Comparison of ENCODE assay signal across 11 cellular contexts in the genomic region with DNA sequence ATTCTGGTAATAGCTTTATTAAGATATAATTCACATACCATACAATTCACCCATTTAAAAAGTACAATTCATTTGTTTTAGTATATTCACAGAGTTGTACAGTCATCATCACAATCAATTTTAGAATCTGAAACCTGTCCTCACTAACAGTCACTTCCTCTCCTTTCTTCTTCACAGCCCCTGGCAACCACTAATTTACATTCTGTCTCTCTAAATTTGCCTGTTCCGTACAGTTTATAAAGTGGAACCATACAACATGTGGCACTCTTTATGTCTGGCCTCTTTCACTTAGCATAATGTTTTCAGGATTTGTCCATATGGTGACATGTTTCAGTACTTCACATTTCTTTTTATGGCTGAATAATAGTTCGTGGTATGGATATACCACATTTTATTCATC. TPM values are rescaled to one million over a fixed set of nuclear protein-coding genes. Genes with fewer than 3 reads are reported as not detected.
DNase-seq lines count a peak whose midpoint lies in the region; ATAC-seq lines count a peak whose summit lies in the region.
"Had no signal": no experiment of that assay in that cellular context is flagged by ENCODE, and none has a peak within 500 bp of the region (broad histone marks: within the 10 kb centered on the region; RNA-seq: fewer than 3 reads in every experiment).

No MANE protein-coding gene starts in this region.

- intact Hi-C loops in posterior vena cava (cut with DNase I), result no loop called here

- CTCF ChIA-PET in activated CD4-positive, alpha-beta T cell treated with anti-CD3 and anti-CD28 coated beads, Interleukin-2, amount 10 ng/mL, durations not matched to agents 7 days and 5 days (lab: Charles Lee), result interaction anchor here (1.0 to 1.1 kb wide), 2 partner anchors 9 kb away, joined by 3 to 4 read pairs; no protein-coding TSS in a partner anchor

- no peak overlapping the region for H3K4me3 Mint-ChIP-seq in activated CD4-positive, alpha-beta T cell treated with anti-CD3 and anti-CD28 coated beads, Interleukin-2, amount 10 ng/mL, durations not matched to agents 7 days and 5 days
- peak overlapping the region in 2 of 10 donors; percentile 0 to 2 for H3K4me3 Mint-ChIP-seq in naive thymus-derived CD8-positive, alpha-beta T cell

- peaks cover 2% of the 10 kb centered on the region for H3K36me3 Mint-ChIP-seq in activated CD4-positive, alpha-beta T cell treated with anti-CD3 and anti-CD28 coated beads, Interleukin-2, amount 10 ng/mL, durations not matched to agents 7 days and 5 days (ENCODE audit: low read depth)
- peaks cover 0 to 6% (median 5%) of the 10 kb centered on the region in 3 donors for H3K36me3 Mint-ChIP-seq in naive thymus-derived CD8-positive, alpha-beta T cell

- ATAC-seq in GM21825 (IDR thresholded peaks at IDR 0.05; ENCODE audit: unreplicated experiment) (peak; percentile 88), HG03575 (IDR thresholded peaks at IDR 0.05; ENCODE audit: extremely low read depth, insufficient number of reproducible peaks, low FRiP score, unreplicated experiment) (peak; percentile 94)
- peak; percentile 53 to 70 for ATAC-seq in naive thymus-derived CD8-positive, alpha-beta T cell
- ATAC-seq: HCT116 had no signal

- peak; percentile 28 for DNase-seq in activated CD4-positive, alpha-beta T cell treated with anti-CD3 and anti-CD28 coated beads, Interleukin-2, amount 10 ng/mL, durations not matched to agents 7 days and 5 days
- DNase-seq in activated CD4-positive, alpha-beta T cell treated with anti-CD3 and anti-CD28 coated beads, Interleukin-2, amount 50 U/mL, for 4 hours, result no peak
- no peak for DNase-seq in naive thymus-derived CD8-positive, alpha-beta T cell
- DNase-seq in posterior vena cava (ENCODE audit: low spot score), result no peak
- DNase-seq in stimulated activated CD8-positive, alpha-beta memory T cell treated with anti-CD3 and anti-CD28 coated beads, Interleukin-4, amount 100 ng/mL, for 48 hours, result no peak
- no peak for DNase-seq in DMS114 treated with DMSO at 0.1 percent for 48 hours (lab: John Stamatoyannopoulos, UW; ENCODE audit: unreplicated experiment)
- DNase-seq: activated effector memory CD4-positive, alpha-beta T cell treated with anti-CD3 and anti-CD28 coated beads, Interleukin-2, amount 50 U/mL, for 16 hours; PC-9 had no signal

- peaks cover 24% of the 10 kb centered on the region for H3K4me1 Mint-ChIP-seq in activated CD4-positive, alpha-beta T cell treated with anti-CD3 and anti-CD28 coated beads, Interleukin-2, amount 10 ng/mL, durations not matched to agents 7 days and 5 days
- H3K4me1 Mint-ChIP-seq in naive thymus-derived CD8-positive, alpha-beta T cell, result peaks cover 4 to 23% (median 6%) of the 10 kb centered on the region in 4 donors

- H3K27me3 Mint-ChIP-seq in activated CD4-positive, alpha-beta T cell treated with anti-CD3 and anti-CD28 coated beads, Interleukin-2, amount 10 ng/mL, durations not matched to agents 7 days and 5 days, result peaks cover 2% of the 10 kb centered on the region
- no peaks in the 10 kb centered on the region for H3K27me3 Mint-ChIP-seq in naive thymus-derived CD8-positive, alpha-beta T cell

- H3K9me3 Mint-ChIP-seq in activated CD4-positive, alpha-beta T cell treated with anti-CD3 and anti-CD28 coated beads, Interleukin-2, amount 10 ng/mL, durations not matched to agents 7 days and 5 days, result peaks cover 7% of the 10 kb centered on the region
- H3K9me3 Mint-ChIP-seq in naive thymus-derived CD8-positive, alpha-beta T cell, result peaks cover 0 to 7% (median 4%) of the 10 kb centered on the region in 9 donors

- POLR2A ChIA-PET in activated CD4-positive, alpha-beta T cell treated with anti-CD3 and anti-CD28 coated beads, Interleukin-2, amount 10 ng/mL, durations not matched to agents 7 days and 5 days (lab: Charles Lee), result no interaction called here
- POLR2A ChIA-PET in naive thymus-derived CD8-positive, alpha-beta T cell (lab: Charles Lee), result interaction anchor here (0.8 kb wide), 1 partner anchor 23 kb away, joined by 3 read pairs; a partner anchor contains a TSS

- H3K27ac Mint-ChIP-seq in activated CD4-positive, alpha-beta T cell treated with anti-CD3 and anti-CD28 coated beads, Interleukin-2, amount 10 ng/mL, durations not matched to agents 7 days and 5 days, result no peak overlapping the region
- H3K27ac Mint-ChIP-seq in naive thymus-derived CD8-positive, alpha-beta T cell, result peak overlapping the region in 2 of 10 donors; percentile 23 to 46

RNA-seq across cellular contexts. Expression of a gene that starts 22.7 kb away (rescaled TPM):
- under 1 TPM; 0.50 to 0.81 TPM for total RNA-seq in activated CD4-positive, alpha-beta T cell treated with anti-CD3 and anti-CD28 coated beads, Interleukin-2, amount 10 ng/mL, durations not matched to agents 7 days and 5 days
- total RNA-seq in naive thymus-derived CD8-positive, alpha-beta T cell, result not detected
- under 1 TPM; 0.14 to 0.60 (median 0.27) TPM for polyA plus RNA-seq in naive thymus-derived CD8-positive, alpha-beta T cell
- total RNA-seq in posterior vena cava, result not detected
- total RNA-seq: PC-9 had no signal
